In genomic region chr16:50245417-50246298, GRCh38 we compare ENCODE assay signal across 1 cellular context.
TF ChIP-seq lines count a peak whose summit lies in the region.

No MANE protein-coding gene starts in this region.

TF ChIP-seq in HEK293, 187 proteins besides CTCF, POLR2A, EP300 and RAD21 (continued from another document and continues in another):
- TF ChIP-seq ZNF473 (tag by site-specific recombination; IDR thresholded peaks at IDR 0.05), result no peak
- no peak for TF ChIP-seq HOXA7 (CRISPR knock-in tag; IDR thresholded peaks at IDR 0.05; ENCODE audit: borderline replicate concordance)
- TF ChIP-seq ZFHX2 (tag by site-specific recombination; conservative IDR thresholded peaks at IDR 0.05), result 0 out of 2 replicates have a peak, but pooled peaks have one; percentile 7
- no peak for TF ChIP-seq ZNF639 (tag by site-specific recombination; IDR thresholded peaks at IDR 0.05)
- TF ChIP-seq ZNF692 (tag by site-specific recombination; IDR thresholded peaks at IDR 0.05), result peak; percentile 88
- no peak for TF ChIP-seq GFI1B (tag by site-specific recombination; IDR thresholded peaks at IDR 0.05)
- 0 out of 2 replicates have a peak, but pooled peaks have one; percentile 37 for TF ChIP-seq ZNF341 (tag by site-specific recombination; IDR thresholded peaks at IDR 0.05; ENCODE audit: low read depth)
- no peak for TF ChIP-seq ZNF792 (tag by site-specific recombination; IDR thresholded peaks at IDR 0.05)
- TF ChIP-seq ZNF621 (tag by site-specific recombination; IDR thresholded peaks at IDR 0.05), result no peak
- TF ChIP-seq ZNF629 (tag by site-specific recombination; IDR thresholded peaks at IDR 0.05), result no peak
- no peak for TF ChIP-seq ZNF19 (tag by site-specific recombination; IDR thresholded peaks at IDR 0.05; ENCODE audit: low read depth)
- no peak for TF ChIP-seq ZNF140 (tag by site-specific recombination; IDR thresholded peaks at IDR 0.05)
- peak; percentile 46; the same call in 1 of the 2 replicates for TF ChIP-seq ZNF398 (tag by site-specific recombination; IDR thresholded peaks at IDR 0.05)
- no peak for TF ChIP-seq ZNF521 (tag by site-specific recombination; IDR thresholded peaks at IDR 0.05)
- TF ChIP-seq ZNF785 (tag by site-specific recombination; IDR thresholded peaks at IDR 0.05), result no peak
- peak; percentile 66 for TF ChIP-seq ZNF335 (tag by site-specific recombination; conservative IDR thresholded peaks at IDR 0.05)
- no peak for TF ChIP-seq ZNF747 (tag by site-specific recombination; IDR thresholded peaks at IDR 0.05)
- TF ChIP-seq ZNF324 (tag by site-specific recombination; IDR thresholded peaks at IDR 0.05), result no peak
- no peak for TF ChIP-seq ZNF132 (tag by site-specific recombination; IDR thresholded peaks at IDR 0.05; ENCODE audit: borderline replicate concordance)
- no peak for TF ChIP-seq ZNF354C (tag by site-specific recombination; IDR thresholded peaks at IDR 0.05; ENCODE audit: borderline replicate concordance, low read depth)
- TF ChIP-seq ZNF704 (tag by site-specific recombination; IDR thresholded peaks at IDR 0.05), result no peak
- TF ChIP-seq ZNF146 (tag by site-specific recombination; IDR thresholded peaks at IDR 0.05), result no peak
- TF ChIP-seq ZNF768 (tag by site-specific recombination; IDR thresholded peaks at IDR 0.05), result no peak
- no peak for TF ChIP-seq ZNF701 (tag by site-specific recombination; IDR thresholded peaks at IDR 0.05)
- TF ChIP-seq ZNF211 (tag by site-specific recombination; IDR thresholded peaks at IDR 0.05; ENCODE audit: low read depth), result no peak
- TF ChIP-seq IKZF3 (tag by site-specific recombination; IDR thresholded peaks at IDR 0.05), result 0 out of 2 replicates have a peak, but pooled peaks have one; percentile 26
- no peak for TF ChIP-seq ZNF707 (tag by site-specific recombination; IDR thresholded peaks at IDR 0.05)
- peak; percentile 42; the same call in 1 of the 2 replicates for TF ChIP-seq GLIS2 (tag by site-specific recombination; IDR thresholded peaks at IDR 0.05)
- no peak for TF ChIP-seq ZNF645 (tag by site-specific recombination; IDR thresholded peaks at IDR 0.05)
- no peak for TF ChIP-seq KLF16 (tag by site-specific recombination; IDR thresholded peaks at IDR 0.05)
- peak; percentile 55; the same call in 1 of the 2 replicates for TF ChIP-seq PRDM10 (tag by site-specific recombination; IDR thresholded peaks at IDR 0.05)
- no peak for TF ChIP-seq ZNF114 (tag by site-specific recombination; IDR thresholded peaks at IDR 0.05)
- TF ChIP-seq KLF8 (tag by site-specific recombination; IDR thresholded peaks at IDR 0.05), result 0 out of 2 replicates have a peak, but pooled peaks have one; percentile 31
- TF ChIP-seq SP7 (tag by site-specific recombination; IDR thresholded peaks at IDR 0.05), result no peak
- TF ChIP-seq ZBTB26 (tag by site-specific recombination; optimal IDR thresholded peaks at IDR 0.05), result peak; percentile 34
- TF ChIP-seq BCL6B (tag by site-specific recombination; IDR thresholded peaks at IDR 0.05), result peak; percentile 81
- no peak for TF ChIP-seq ZBTB8A (tag by site-specific recombination; IDR thresholded peaks at IDR 0.05)
- no peak for TF ChIP-seq ZFP37 (tag by site-specific recombination; IDR thresholded peaks at IDR 0.05)
- peak; percentile 32; the same call in 1 of the 2 replicates for TF ChIP-seq KLF9 (tag by site-specific recombination; IDR thresholded peaks at IDR 0.05; ENCODE audit: low read depth)
- no peak for TF ChIP-seq ZFP3 (tag by site-specific recombination; IDR thresholded peaks at IDR 0.05; ENCODE audit: low read depth)
- TF ChIP-seq ZSCAN5A (tag by site-specific recombination; IDR thresholded peaks at IDR 0.05), result no peak
- no peak for TF ChIP-seq ZNF404 (tag by site-specific recombination; IDR thresholded peaks at IDR 0.05)
- 0 out of 2 replicates have a peak, but pooled peaks have one; percentile 14 for TF ChIP-seq KLF7 (tag by site-specific recombination; IDR thresholded peaks at IDR 0.05; ENCODE audit: borderline replicate concordance)
- TF ChIP-seq PATZ1 (tag by site-specific recombination; IDR thresholded peaks at IDR 0.05), result peak; percentile 57; the same call in 1 of the 2 replicates
- no peak for TF ChIP-seq ZNF596 (tag by site-specific recombination; IDR thresholded peaks at IDR 0.05)
- TF ChIP-seq FEZF1 (tag by site-specific recombination; IDR thresholded peaks at IDR 0.05), result no peak
- TF ChIP-seq ZNF112 (tag by site-specific recombination; IDR thresholded peaks at IDR 0.05), result no peak
- 0 out of 2 replicates have a peak, but pooled peaks have one; percentile 35 for TF ChIP-seq ZXDB (tag by site-specific recombination; IDR thresholded peaks at IDR 0.05)
- TF ChIP-seq SP3 (tag by site-specific recombination; IDR thresholded peaks at IDR 0.05), result peak; percentile 68
